1 cellular context compared by ENCODE assay signal in genomic region chr4:128060620-128061565, GRCh38.
TF ChIP-seq lines count a peak whose summit lies in the region.

LARP1B (plus strand) TSS chr4:128061312; CDS start chr4:128074952, 13,640 bp downstream.

TF ChIP-seq in HepG2, 621 proteins besides CTCF, POLR2A, EP300 and RAD21 (continued from another document and continues in another):
- TF ChIP-seq BORCS8-MEF2B (CRISPR knock-in tag; IDR thresholded peaks at IDR 0.05) (peak; percentile 91), ZSCAN12 (CRISPR knock-in tag; IDR thresholded peaks at IDR 0.05) (peak; percentile 24; the same call in 1 of the 2 replicates), ZZZ3 (CRISPR knock-in tag; IDR thresholded peaks at IDR 0.05; ENCODE audit: borderline replicate concordance) (peak; percentile 73; the same call in 1 of the 2 replicates), DMTF1 (CRISPR knock-in tag; IDR thresholded peaks at IDR 0.05) (no peak; the same call in 1 of the 2 replicates), ZNF552 (CRISPR knock-in tag; IDR thresholded peaks at IDR 0.05; ENCODE audit: borderline replicate concordance) (no peak), ARNT (IDR thresholded peaks at IDR 0.05) (no peak), CCDC6 (CRISPR knock-in tag; IDR thresholded peaks at IDR 0.05) (peak; percentile 89; the same call in 1 of the 2 replicates), THAP11 (CRISPR knock-in tag; IDR thresholded peaks at IDR 0.05) (peak; percentile 33; the same call in 1 of the 2 replicates), PRDM4 (CRISPR knock-in tag; IDR thresholded peaks at IDR 0.05; ENCODE audit: borderline replicate concordance) (no peak), ZNF256 (CRISPR knock-in tag; conservative IDR thresholded peaks at IDR 0.05) (peak; percentile 52; the same call in 1 of the 2 replicates), ZNF382 (CRISPR knock-in tag; IDR thresholded peaks at IDR 0.05; ENCODE audit: borderline replicate concordance) (no peak), REPIN1 (CRISPR knock-in tag; IDR thresholded peaks at IDR 0.05; ENCODE audit: borderline replicate concordance, low read depth) (peak; percentile 62), GMEB2 (CRISPR knock-in tag; IDR thresholded peaks at IDR 0.05; ENCODE audit: low read depth) (no peak), POLR2AphosphoS2 (IDR thresholded peaks at IDR 0.05; ENCODE audit: low read depth, low read length) (no peak; the same call in 1 of the 2 replicates), LBX2 (CRISPR knock-in tag; IDR thresholded peaks at IDR 0.05; ENCODE audit: borderline replicate concordance) (peak; percentile 95), ATF6 (CRISPR knock-in tag; conservative IDR thresholded peaks at IDR 0.05) (no peak), UBTF (CRISPR knock-in tag; IDR thresholded peaks at IDR 0.05) (peak; percentile 98), JDP2 (CRISPR knock-in tag; IDR thresholded peaks at IDR 0.05; ENCODE audit: borderline replicate concordance) (no peak), RCOR2 (CRISPR knock-in tag; IDR thresholded peaks at IDR 0.05) (no peak), ZGPAT (CRISPR knock-in tag; IDR thresholded peaks at IDR 0.05) (peak; percentile 64; the same call in 1 of the 2 replicates), ZHX1 (CRISPR knock-in tag; IDR thresholded peaks at IDR 0.05; ENCODE audit: low read depth) (peak; percentile 69; the same call in 1 of the 2 replicates), ZNF24 (IDR thresholded peaks at IDR 0.05) (0 out of 2 replicates have a peak, but pooled peaks have one; percentile 48), ZNF205 (CRISPR knock-in tag; IDR thresholded peaks at IDR 0.05) (no peak), MTF1 (CRISPR knock-in tag; IDR thresholded peaks at IDR 0.05) (no peak), FUBP1 (CRISPR knock-in tag; IDR thresholded peaks at IDR 0.05; ENCODE audit: borderline replicate concordance) (no peak), YEATS2 (CRISPR knock-in tag; IDR thresholded peaks at IDR 0.05; ENCODE audit: borderline replicate concordance) (peak; percentile 60; the same call in 1 of the 2 replicates), CEBPB (IDR thresholded peaks at IDR 0.05; ENCODE audit: borderline replicate concordance, low read depth, low read length) (no peak), ZBTB49 (CRISPR knock-in tag; IDR thresholded peaks at IDR 0.05; ENCODE audit: borderline replicate concordance) (no peak), ZNF224 (CRISPR knock-in tag; IDR thresholded peaks at IDR 0.05) (no peak)
